ENCODE assay signal across 33 cellular contexts in the genomic region with DNA sequence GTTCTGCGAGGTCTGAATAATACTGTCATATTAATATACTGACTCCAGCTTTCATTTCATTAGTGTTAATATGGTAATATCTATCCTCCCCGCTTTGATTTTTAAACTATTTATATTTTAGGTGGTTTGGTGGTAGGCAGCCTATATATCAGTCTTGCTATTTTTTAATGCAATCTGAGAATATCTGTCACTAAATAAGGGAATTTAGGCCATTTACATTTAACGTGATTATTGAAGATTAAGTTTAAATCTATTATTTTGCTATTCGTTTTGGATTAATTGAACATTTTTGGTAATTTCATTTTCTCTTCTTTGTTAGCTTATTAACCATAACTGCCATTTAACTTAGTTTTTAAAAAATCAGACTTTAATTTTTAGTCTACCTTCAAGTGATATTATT.
"Had no signal": no experiment of that assay in that cellular context is flagged by ENCODE, and none has a peak within 500 bp of the region (broad histone marks: within the 10 kb centered on the region; RNA-seq: fewer than 3 reads in every experiment).

No MANE protein-coding gene starts in this region.

- H3K27ac ChIP-seq: adrenal gland, ascending aorta, body of pancreas, brain microvascular endothelial cell, breast epithelium, cardiac muscle cell had no signal

- DNase-seq: activated effector memory CD4-positive, alpha-beta T cell treated with anti-CD3 and anti-CD28 coated beads, Interleukin-2, amount 50 U/mL, for 16 hours; activated effector memory CD4-positive, alpha-beta T cell treated with Interleukin-2 at 50 U/mL for 16 hours; activated gamma-delta T cell; activated gamma-delta T cell treated with Interleukin-2 at 50 U/mL for 16 hours; activated naive CD4-positive, alpha-beta T cell; activated naive CD4-positive, alpha-beta T cell treated with anti-CD3 and anti-CD28 coated beads for 36 hours; activated naive CD4-positive, alpha-beta T cell treated with anti-CD3 and anti-CD28 coated beads, Interleukin-2, amount 10 ng/mL, durations not matched to agents 7 days and 5 days; activated naive CD4-positive, alpha-beta T cell treated with anti-CD3 and anti-CD28 coated beads, Interleukin-2, amount 50 U/mL, for 16 hours; activated naive CD4-positive, alpha-beta T cell treated with Interleukin-2 at 50 U/mL for 16 hours; activated naive CD8-positive, alpha-beta T cell treated with anti-CD3 and anti-CD28 coated beads for 36 hours; activated naive CD8-positive, alpha-beta T cell treated with anti-CD3 and anti-CD28 coated beads, Interleukin-2, amount 10 ng/mL, durations not matched to agents 7 days and 5 days; activated naive CD8-positive, alpha-beta T cell treated with anti-CD3 and anti-CD28 coated beads, Interleukin-2, amount 50 U/mL, for 24 hours; activated T-cell treated with anti-CD3 and anti-CD28 coated beads, Interleukin-2, amount 50 U/mL, for 24 hours; activated T-cell treated with anti-CD3 and anti-CD28 coated beads, Interleukin-2, amount 50 U/mL, for 4 hours; activated T-cell treated with anti-CD3 and anti-CD28 coated beads, Interleukin-2, amount 50 U/mL, for 48 hours; activated T-cell treated with anti-CD3 and anti-CD28 coated beads, Interleukin-2, amount 50 U/mL, for 72 hours; adrenal gland; amniotic stem cell; amygdala; anterior cingulate cortex; aorta; body of pancreas; brain microvascular endothelial cell; caudate nucleus; central memory CD4-positive, alpha-beta T cell; cerebellar nuclear complex had no signal

- H3K27me3 ChIP-seq: adrenal gland, ascending aorta, body of pancreas, brain microvascular endothelial cell, breast epithelium, cardiac muscle cell had no signal

- FAIRE-seq: astrocyte, bronchial epithelial cell had no signal

- H3K36me3 ChIP-seq: adrenal gland, ascending aorta, brain microvascular endothelial cell, breast epithelium, cardiac muscle cell had no signal

- ATAC-seq: activated naive CD4-positive, alpha-beta T cell treated with anti-CD3 and anti-CD28 coated beads, Interleukin-2, amount 50 U/mL, for 72 hours; activated naive CD8-positive, alpha-beta T cell treated with anti-CD3 and anti-CD28 coated beads, Interleukin-2, amount 50 U/mL, for 24 hours; activated T-cell treated with anti-CD3 and anti-CD28 coated beads, Interleukin-2, amount 50 U/mL, for 4 hours; activated T-cell treated with anti-CD3 and anti-CD28 coated beads, Interleukin-2, amount 50 U/mL, for 72 hours; activated T-helper 17 cell treated with anti-CD3 and anti-CD28 coated beads, Interleukin-2, amount 50 U/mL, for 72 hours; body of pancreas had no signal

- H3K9me3 ChIP-seq: body of pancreas had no signal

- H3K4me3 ChIP-seq: adrenal gland, ascending aorta, body of pancreas, breast epithelium, cardiac muscle cell had no signal

- H3K4me1 ChIP-seq: adrenal gland, ascending aorta, breast epithelium had no signal
